ENCODE assay signal across 8 cellular contexts in genomic region chr1:37602750-37603694, GRCh38. TPM values are rescaled to one million over a fixed set of nuclear protein-coding genes. Genes with fewer than 3 reads are reported as not detected.
DNase-seq lines count a peak whose midpoint lies in the region; ATAC-seq, FAIRE-seq and TF ChIP-seq lines count a peak whose summit lies in the region.

No MANE protein-coding gene starts in this region.

- H3K4me3 Mint-ChIP-seq in glutamatergic neuron (ENCODE audit: unreplicated experiment), result no peak overlapping the region

- 22 to 36% (median 23%) methylated on average over 8 of the region's 8 CpGs for WGBS in small intestine, 3 donors

- no peaks in the 10 kb centered on the region for H3K27me3 ChIP-seq in small intestine (ENCODE audit: control insufficient read depth in 2 of 2, insufficient read depth in 2 of 2, low read length in 2 of 2)

- H3K36me3 ChIP-seq in small intestine (ENCODE audit: control insufficient read depth in 2 of 2, insufficient read depth in 2 of 2, low read length in 2 of 2), result no peaks in the 10 kb centered on the region

- CTCF ChIA-PET in HEK293T (lab: Yijun Ruan, JAX), result interaction anchor here (0.5 to 4.2 kb wide), 21 partner anchors 9 to 1303 kb away, joined by 3 to 57 read pairs (median 4); a partner anchor contains a TSS

- POLR2A ChIA-PET in HEK293T (lab: Yijun Ruan, JAX), result interaction anchor here (1.1 to 2.3 kb wide), 3 partner anchors 81 to 256 kb away, joined by 3 to 8 read pairs (median 4); partner anchors contain the start of gene MTF1

- peaks cover 20% of the 10 kb centered on the region for H3K4me1 Mint-ChIP-seq in glutamatergic neuron (ENCODE audit: low read depth, unreplicated experiment)

- H3K9me3 ChIP-seq in small intestine (ENCODE audit: control insufficient read depth, low read depth), result no peaks in the 10 kb centered on the region

- no peak overlapping the region for H3K27ac Mint-ChIP-seq in glutamatergic neuron (ENCODE audit: unreplicated experiment)

- H3K27ac ChIP-seq in small intestine (ENCODE audit: low read depth in 1 of 2, low read length in 1 of 2), result no peak overlapping the region

- no peak overlapping the region for H3K4me3 ChIP-seq in small intestine (ENCODE audit: low read depth in 1 of 2, low read length in 2 of 2)

- no peaks in the 10 kb centered on the region for H3K4me1 ChIP-seq in small intestine (ENCODE audit: control insufficient read depth in 2 of 2, insufficient read depth in 1 of 2, low read depth in 1 of 2, low read length in 1 of 2)

- ATAC-seq in HG02623 (IDR thresholded peaks at IDR 0.05; ENCODE audit: unreplicated experiment), result no peak
- no peak for ATAC-seq in HG03045 (IDR thresholded peaks at IDR 0.05; ENCODE audit: unreplicated experiment)

- H3K9me3 Mint-ChIP-seq in glutamatergic neuron (ENCODE audit: unreplicated experiment), result no peaks in the 10 kb centered on the region

- FAIRE-seq in small intestine (lab: Jason Lieb, UNC), result no peak

- peak; percentile 77 for TF ChIP-seq CTCF in glutamatergic neuron (IDR thresholded peaks at IDR 0.05; ENCODE audit: partially characterized antibody, unreplicated experiment)

- H3K27me3 Mint-ChIP-seq in glutamatergic neuron (ENCODE audit: unreplicated experiment), result peaks cover 9% of the 10 kb centered on the region

- DNase-seq in COR-L47 (lab: John Stamatoyannopoulos, UW) (peak; percentile 42), HEK293T (ENCODE audit: extremely low spot score) (peak; percentile 75), NOMO-1 treated with dmso at 0.1 percent for 144 hours (lab: John Stamatoyannopoulos, UW; ENCODE audit: unreplicated experiment) (peak; percentile 12), activated T-helper 1 cell treated with Interleukin-2 at 50 U/mL for 16 hours (ENCODE audit: low read depth) (peak; percentile 3), glutamatergic neuron (peak; percentile 61), small intestine (peak; percentile 47)

- H3K36me3 Mint-ChIP-seq in glutamatergic neuron (ENCODE audit: unreplicated experiment), result no peaks in the 10 kb centered on the region

TF ChIP-seq in HEK293T, 16 proteins besides CTCF, POLR2A, EP300 and RAD21:
- TF ChIP-seq SUZ12 (IDR thresholded peaks at IDR 0.05), result no peak
- TF ChIP-seq TARDBP (IDR thresholded peaks at IDR 0.05), result no peak
- no peak for TF ChIP-seq SP1 (IDR thresholded peaks at IDR 0.05)
- no peak for TF ChIP-seq LEF1 (IDR thresholded peaks at IDR 0.05; ENCODE audit: borderline replicate concordance)
- no peak for TF ChIP-seq FOXM1 (IDR thresholded peaks at IDR 0.05; ENCODE audit: borderline replicate concordance)
- no peak for TF ChIP-seq BHLHE40 (IDR thresholded peaks at IDR 0.05; ENCODE audit: borderline replicate concordance)
- TF ChIP-seq CTBP1 (IDR thresholded peaks at IDR 0.05; ENCODE audit: borderline replicate concordance), result no peak
- TF ChIP-seq ZNF384 (IDR thresholded peaks at IDR 0.05), result no peak
- no peak for TF ChIP-seq ARNT (IDR thresholded peaks at IDR 0.05)
- TF ChIP-seq L3MBTL2 (conservative IDR thresholded peaks at IDR 0.05), result no peak
- no peak for TF ChIP-seq FOXA1 (IDR thresholded peaks at IDR 0.05)
- no peak for TF ChIP-seq NFRKB (IDR thresholded peaks at IDR 0.05)

RNA-seq across cellular contexts. Expression of gene GNL2, which starts 7.3 kb away (rescaled TPM):
- total RNA-seq in glutamatergic neuron (ENCODE audit: unreplicated experiment), result 50.0 TPM
- polyA plus RNA-seq in small intestine, result 10 to 100 TPM; 29.4 to 67.8 (median 41.3) TPM

RNA-seq across cellular contexts. Expression of gene RSPO1, which starts 31.7 kb away (rescaled TPM):
- total RNA-seq in glutamatergic neuron (ENCODE audit: unreplicated experiment), result not detected
- 1 to 10 TPM in 1 of 3 donors, under 1 TPM in 1, not detected in 1; 0.27 to 1.2 TPM for polyA plus RNA-seq in small intestine

RNA-seq across cellular contexts. Expression of gene DNALI1, which starts 46.3 kb away (rescaled TPM):
- total RNA-seq in glutamatergic neuron (ENCODE audit: unreplicated experiment), result 12.2 TPM
- polyA plus RNA-seq in small intestine, result 1 to 10 TPM; 1.6 to 5.7 (median 2.0) TPM

RNA-seq across cellular contexts. Expression of gene SNIP1, which starts 48.9 kb away (rescaled TPM):
- 20.1 TPM for total RNA-seq in glutamatergic neuron (ENCODE audit: unreplicated experiment)
- 1 to 10 TPM; 4.6 to 5.1 (median 5.1) TPM for polyA plus RNA-seq in small intestine

Comparison
In these comparisons a context has a peak if more than half of its experiments do, and no peak if none do; other contexts are left out.
1. DNase-seq: peak in every context shown above with its lines; median percentile 75 in HEK293T; 61 in glutamatergic neuron; 47 in small intestine; 42 in COR-L47; 12 in NOMO-1 treated with dmso at 0.1 percent for 144 hours; 3 in activated T-helper 1 cell treated with Interleukin-2 at 50 U/mL for 16 hours.